Comparison of ENCODE assay signal across 8 cellular contexts in genomic region chr10:73644015-73644743, GRCh38. TPM values are rescaled to one million over a fixed set of nuclear protein-coding genes. Genes with fewer than 3 reads are reported as not detected.
DNase-seq lines count a peak whose midpoint lies in the region; ATAC-seq, FAIRE-seq and TF ChIP-seq lines count a peak whose summit lies in the region.

No MANE protein-coding gene starts in this region.

- H3K4me1 ChIP-seq in endothelial cell of umbilical vein (ENCODE audit: control insufficient read depth, extremely low read depth, insufficient read depth, low read length) (peaks cover 2% of the 10 kb centered on the region), tibial artery (peaks cover 11 to 56% (median 29%) of the 10 kb centered on the region in 4 donors)

- no peak overlapping the region for H3K9ac ChIP-seq in endothelial cell of umbilical vein (replicated peaks; ENCODE audit: extremely low read depth, insufficient read depth, low read length)

- H3K36me3 ChIP-seq in endothelial cell of umbilical vein (ENCODE audit: control insufficient read depth in 2 of 2, extremely low read depth in 1 of 2, insufficient read depth in 2 of 2, low read length in 2 of 2) = no peaks in the 10 kb centered on the region
- H3K36me3 ChIP-seq in tibial artery = no peaks in the 10 kb centered on the region

- dilution Hi-C loops in endothelial cell of umbilical vein (cut with MboI; ENCODE audit: extremely low pct_ligation_motif_present, low sequenced_read_pairs) = no loop called here

- DNase-seq in DMS114 treated with DMSO at 0.1 percent for 48 hours (lab: John Stamatoyannopoulos, UW; ENCODE audit: unreplicated experiment) (peak; percentile 76), NCI-H82 treated with DMSO at 0.1 percent for 48 hours (lab: John Stamatoyannopoulos, UW; ENCODE audit: unreplicated experiment) (peak; percentile 28), endothelial cell of umbilical vein (ENCODE audit: low read depth, low spot score) (peak; percentile 70), myocyte (ENCODE audit: low read depth) (peak; percentile 82), tibial artery (peak; percentile 58 to 74)
- peak; percentile 43 for DNase-seq in activated CD8-positive, alpha-beta memory T cell treated with anti-CD3 and anti-CD28 coated beads, Interleukin-2, amount 50 U/mL, for 4 hours

- H2AFZ ChIP-seq in endothelial cell of umbilical vein (ENCODE audit: low read depth, low read length) = peak overlapping the region; percentile 9

- peak; percentile 49 for ATAC-seq in HG02981 (IDR thresholded peaks at IDR 0.05; ENCODE audit: unreplicated experiment)
- ATAC-seq in GM21360 (IDR thresholded peaks at IDR 0.05; ENCODE audit: unreplicated experiment) = no peak

- TF ChIP-seq CTCF in endothelial cell of umbilical vein (IDR thresholded peaks at IDR 0.05; ENCODE audit: extremely low read depth in 1 of 2, insufficient read depth in 1 of 2, low read depth in 1 of 2, low read length in 2 of 2) (peak; percentile 72 to 77), tibial artery (IDR thresholded peaks at IDR 0.05) (peak; percentile 87 to 98)

- H3K9me1 ChIP-seq in endothelial cell of umbilical vein (replicated peaks; ENCODE audit: control insufficient read depth, extremely low read depth, insufficient read depth, low read length) = no peaks in the 10 kb centered on the region

- no TSS peak for BruUV-seq in endothelial cell of umbilical vein (replicated peaks; lab: Mats Ljungman, UMichigan)

- H3K4me3 ChIP-seq in endothelial cell of umbilical vein (replicated peaks in 1 of 3; ENCODE audit: insufficient read depth in 1 of 3, low read depth in 1 of 3, low read length in 3 of 3) = no peak overlapping the region
- no peak overlapping the region for H3K4me3 ChIP-seq in tibial artery

- no peak overlapping the region for H3K27ac ChIP-seq in endothelial cell of umbilical vein (ENCODE audit: insufficient read depth, low read depth, low read length)
- peak overlapping the region; percentile 45 to 84 for H3K27ac ChIP-seq in tibial artery

- no peak overlapping the region for H3K4me2 ChIP-seq in endothelial cell of umbilical vein (ENCODE audit: insufficient read depth, low read length)

- no peaks in the 10 kb centered on the region for H3K79me2 ChIP-seq in endothelial cell of umbilical vein (ENCODE audit: control insufficient read depth, insufficient read depth, low read length)

- CTCF ChIA-PET in endothelial cell of umbilical vein (lab: Charles Lee) = interaction anchor here (0.7 to 6.5 kb wide), 20 partner anchors 13 to 381 kb away, joined by 3 to 127 read pairs (median 5); partner anchors contain the start of genes PPP3CB and USP54

- TF ChIP-seq POLR2A in endothelial cell of umbilical vein (IDR thresholded peaks at IDR 0.05; ENCODE audit: low read depth, low read length) = no peak

- H3K9me3 ChIP-seq in endothelial cell of umbilical vein (replicated peaks; ENCODE audit: control insufficient read depth, insufficient read depth, low read length) (no peaks in the 10 kb centered on the region), tibial artery (no peaks in the 10 kb centered on the region)

- H3K27me3 ChIP-seq in endothelial cell of umbilical vein (ENCODE audit: control insufficient read depth in 2 of 2, insufficient read depth in 2 of 2, low read length in 2 of 2) (peaks cover 7 to 17% of the 10 kb centered on the region in 2 experiments), tibial artery (no peaks in the 10 kb centered on the region)

- POLR2A ChIA-PET in endothelial cell of umbilical vein (lab: Charles Lee) = interaction anchor here (0.7 kb wide), 1 partner anchor 136 kb away, joined by 4 read pairs; no protein-coding TSS in a partner anchor

- intact Hi-C loops in endothelial cell of umbilical vein (cut with micrococcal nuclease) = loop anchor here (1.0 kb wide), 2 partner anchors 115 to 380 kb away; no protein-coding TSS in a partner anchor
- intact Hi-C loops in tibial artery (cut with DNase I; ENCODE audit: low total_unique reads) = loop anchor here (2.0 kb wide), 1 partner anchor 115 kb away; no protein-coding TSS in a partner anchor

- peak; percentile 92 for FAIRE-seq in endothelial cell of umbilical vein (lab: Jason Lieb, UNC)

- H4K20me1 ChIP-seq in endothelial cell of umbilical vein (replicated peaks; ENCODE audit: control insufficient read depth, extremely low read depth, insufficient read depth, low read length) = no peaks in the 10 kb centered on the region

TF ChIP-seq in endothelial cell of umbilical vein, 7 proteins besides CTCF, POLR2A, EP300 and RAD21:
- TF ChIP-seq POLR2AphosphoS5 (IDR thresholded peaks at IDR 0.05; ENCODE audit: insufficient read depth, low read depth, low read length) = no peak
- no peak for TF ChIP-seq EZH2 (IDR thresholded peaks at IDR 0.05; ENCODE audit: borderline replicate concordance, low read depth, low read length, severe bottlenecking)
- TF ChIP-seq MYC (IDR thresholded peaks at IDR 0.05; ENCODE audit: low read depth, low read length) = no peak
- TF ChIP-seq GATA2 (IDR thresholded peaks at IDR 0.05; ENCODE audit: insufficient read depth, insufficient read length, low read depth, low read length) = no peak
- TF ChIP-seq MAX (IDR thresholded peaks at IDR 0.05; ENCODE audit: insufficient read depth, insufficient read length) = no peak
- TF ChIP-seq FOS (IDR thresholded peaks at IDR 0.05; ENCODE audit: borderline replicate concordance, insufficient read depth, low read length) = no peak
- TF ChIP-seq JUN (IDR thresholded peaks at IDR 0.05; ENCODE audit: borderline replicate concordance, insufficient read depth, insufficient read length, low read depth) = no peak
TF ChIP-seq in endothelial cell of umbilical vein: peak in this region for 0.

RNA-seq across cellular contexts. Expression of gene MYOZ1, which starts 2.9 kb away (rescaled TPM):
- not detected in 2 replicates for total RNA-seq in endothelial cell of umbilical vein
- polyA plus RNA-seq in endothelial cell of umbilical vein = not detected in 2 replicates
- polyA plus RNA-seq in endothelial cell of umbilical vein (2011; cell fraction: cytosol; rRNA removed) = not detected in 2 replicates
- polyA plus RNA-seq in endothelial cell of umbilical vein (2011; cell fraction: nucleus; rRNA removed) = not detected in 2 replicates
- not detected in 2 replicates for polyA plus RNA-seq in endothelial cell of umbilical vein (2012)
- polyA minus RNA-seq in endothelial cell of umbilical vein = not detected in 2 replicates
- polyA minus RNA-seq in endothelial cell of umbilical vein (2011; cell fraction: cytosol; rRNA and poly(A)+ RNA removed) = not detected
- polyA minus RNA-seq in endothelial cell of umbilical vein (2011; cell fraction: nucleus; rRNA and poly(A)+ RNA removed) = not detected in 2 replicates
- total RNA-seq in myocyte = 4.7 and 5.5 TPM in 2 replicates
- 8.3 TPM for polyA plus RNA-seq in myocyte (2012)

RNA-seq across cellular contexts. Expression of gene SYNPO2L, which starts 11.7 kb away (rescaled TPM):
- total RNA-seq in endothelial cell of umbilical vein = not detected in 2 replicates
- not detected in 2 replicates for polyA plus RNA-seq in endothelial cell of umbilical vein
- polyA plus RNA-seq in endothelial cell of umbilical vein (2011; cell fraction: cytosol; rRNA removed) = not detected in 2 replicates
- polyA plus RNA-seq in endothelial cell of umbilical vein (2011; cell fraction: nucleus; rRNA removed) = 0.03 TPM in 1 of 2 replicates, not detected in the other
- polyA plus RNA-seq in endothelial cell of umbilical vein (2012) = not detected in 2 replicates
- polyA minus RNA-seq in endothelial cell of umbilical vein = not detected in 2 replicates
- polyA minus RNA-seq in endothelial cell of umbilical vein (2011; cell fraction: cytosol; rRNA and poly(A)+ RNA removed) = not detected
- not detected in 2 replicates for polyA minus RNA-seq in endothelial cell of umbilical vein (2011; cell fraction: nucleus; rRNA and poly(A)+ RNA removed)
- 22.8 and 41.4 TPM in 2 replicates for total RNA-seq in myocyte
- polyA plus RNA-seq in myocyte (2012) = 34.3 TPM

RNA-seq across cellular contexts. Expression of gene USP54, which starts 53.0 kb away (rescaled TPM):
- 13.5 and 14.2 TPM in 2 replicates for total RNA-seq in endothelial cell of umbilical vein
- 6.5 and 9.3 TPM in 2 replicates for polyA plus RNA-seq in endothelial cell of umbilical vein
- 4.5 and 5.8 TPM in 2 replicates for polyA plus RNA-seq in endothelial cell of umbilical vein (2011; cell fraction: cytosol; rRNA removed)
- polyA plus RNA-seq in endothelial cell of umbilical vein (2011; cell fraction: nucleus; rRNA removed) = 11.7 and 16.5 TPM in 2 replicates
- polyA plus RNA-seq in endothelial cell of umbilical vein (2012) = 5.4 and 10.4 TPM in 2 replicates
- polyA minus RNA-seq in endothelial cell of umbilical vein = 21.0 and 29.7 TPM in 2 replicates
- 14.0 TPM for polyA minus RNA-seq in endothelial cell of umbilical vein (2011; cell fraction: cytosol; rRNA and poly(A)+ RNA removed)
- polyA minus RNA-seq in endothelial cell of umbilical vein (2011; cell fraction: nucleus; rRNA and poly(A)+ RNA removed) = 11.0 and 14.6 TPM in 2 replicates
- 79.9 and 88.8 TPM in 2 replicates for total RNA-seq in myocyte
- 46.4 TPM for polyA plus RNA-seq in myocyte (2012)

RNA-seq across cellular contexts. Expression of gene AGAP5, which starts 53.7 kb away (rescaled TPM):
- total RNA-seq in endothelial cell of umbilical vein = 6.9 and 7.7 TPM in 2 replicates
- polyA plus RNA-seq in endothelial cell of umbilical vein = 4.4 and 4.9 TPM in 2 replicates
- polyA plus RNA-seq in endothelial cell of umbilical vein (2011; cell fraction: cytosol; rRNA removed) = 1.5 and 2.4 TPM in 2 replicates
- 26.4 and 29.3 TPM in 2 replicates for polyA plus RNA-seq in endothelial cell of umbilical vein (2011; cell fraction: nucleus; rRNA removed)
- 2.2 and 3.1 TPM in 2 replicates for polyA plus RNA-seq in endothelial cell of umbilical vein (2012)
- 5.1 and 5.9 TPM in 2 replicates for polyA minus RNA-seq in endothelial cell of umbilical vein
- 2.5 TPM for polyA minus RNA-seq in endothelial cell of umbilical vein (2011; cell fraction: cytosol; rRNA and poly(A)+ RNA removed)
- 7.1 and 10.6 TPM in 2 replicates for polyA minus RNA-seq in endothelial cell of umbilical vein (2011; cell fraction: nucleus; rRNA and poly(A)+ RNA removed)
- 3.3 and 6.6 TPM in 2 replicates for total RNA-seq in myocyte
- 4.0 TPM for polyA plus RNA-seq in myocyte (2012)

Comparison
In these comparisons a context has a peak if more than half of its experiments do, and no peak if none do; other contexts are left out.
1. DNase-seq: peak in every context shown above with its lines; median percentile 82 in myocyte; 76 in DMS114 treated with DMSO at 0.1 percent for 48 hours; 70 in endothelial cell of umbilical vein; 66 in tibial artery; 43 in activated CD8-positive, alpha-beta memory T cell treated with anti-CD3 and anti-CD28 coated beads, Interleukin-2, amount 50 U/mL, for 4 hours; 28 in NCI-H82 treated with DMSO at 0.1 percent for 48 hours.
2. RNA of gene SYNPO2L, which starts 11.7 kb away (total RNA-seq): 22.8 to 41.4 TPM in myocyte; not detected in endothelial cell of umbilical vein; every median in the first group is over 10 times any median in the second.